1 cellular context compared by ENCODE assay signal in genomic region chr1:198157241-198157846, GRCh38.
TF ChIP-seq lines count a peak whose summit lies in the region.

No MANE protein-coding gene starts in this region.

TF ChIP-seq in HepG2, 621 proteins besides CTCF, POLR2A, EP300 and RAD21 (continued from another document and continues in another):
- 0 out of 2 replicates have a peak, but pooled peaks have one; percentile 2 for TF ChIP-seq ESRRA (CRISPR knock-in tag; IDR thresholded peaks at IDR 0.05; ENCODE audit: low read depth)
- TF ChIP-seq ZNF414 (CRISPR knock-in tag; IDR thresholded peaks at IDR 0.05): no peak
- TF ChIP-seq PPARG (CRISPR knock-in tag; conservative IDR thresholded peaks at IDR 0.05): no peak
- TF ChIP-seq ZNF230 (CRISPR knock-in tag; IDR thresholded peaks at IDR 0.05): 0 out of 2 replicates have a peak, but pooled peaks have one; percentile 44
- TF ChIP-seq ZBTB42 (CRISPR knock-in tag; IDR thresholded peaks at IDR 0.05): no peak; the same call in 1 of the 2 replicates
- no peak for TF ChIP-seq CCAR2 (optimal IDR thresholded peaks at IDR 0.05; ENCODE audit: low read depth, low read length)
- no peak for TF ChIP-seq ZBTB46 (CRISPR knock-in tag; IDR thresholded peaks at IDR 0.05; ENCODE audit: borderline replicate concordance)
- TF ChIP-seq ZSCAN22 (CRISPR knock-in tag; IDR thresholded peaks at IDR 0.05): no peak
- peak; percentile 54; the same call in 1 of the 2 replicates for TF ChIP-seq ZFP36L1 (CRISPR knock-in tag; IDR thresholded peaks at IDR 0.05)
- no peak for TF ChIP-seq KDM1A (CRISPR knock-in tag; IDR thresholded peaks at IDR 0.05)
- no peak for TF ChIP-seq MAX (IDR thresholded peaks at IDR 0.05)
- 0 out of 2 replicates have a peak, but pooled peaks have one; percentile 31 for TF ChIP-seq SNAPC4 (CRISPR knock-in tag; IDR thresholded peaks at IDR 0.05)
- no peak for TF ChIP-seq ZNF704 (CRISPR knock-in tag; IDR thresholded peaks at IDR 0.05; ENCODE audit: borderline replicate concordance)
- TF ChIP-seq RCOR2 (CRISPR knock-in tag; IDR thresholded peaks at IDR 0.05): no peak
- 0 out of 2 replicates have a peak, but pooled peaks have one; percentile 13 for TF ChIP-seq TOPORS (CRISPR knock-in tag; IDR thresholded peaks at IDR 0.05)
- TF ChIP-seq ZFX (CRISPR knock-in tag; IDR thresholded peaks at IDR 0.05; ENCODE audit: low read depth): peak; percentile 36
- TF ChIP-seq ARNTL (CRISPR knock-in tag; IDR thresholded peaks at IDR 0.05): no peak
- no peak for TF ChIP-seq BORCS8-MEF2B (CRISPR knock-in tag; IDR thresholded peaks at IDR 0.05)
- TF ChIP-seq SOX5 (CRISPR knock-in tag; IDR thresholded peaks at IDR 0.05; ENCODE audit: borderline replicate concordance): no peak
- TF ChIP-seq PAXIP1 (CRISPR knock-in tag; conservative IDR thresholded peaks at IDR 0.05): no peak
- no peak for TF ChIP-seq ZNF331 (CRISPR knock-in tag; IDR thresholded peaks at IDR 0.05)
- TF ChIP-seq REXO4 (CRISPR knock-in tag; IDR thresholded peaks at IDR 0.05; ENCODE audit: borderline replicate concordance): no peak; the same call in 1 of the 2 replicates
- no peak for TF ChIP-seq HNF4G (IDR thresholded peaks at IDR 0.05; ENCODE audit: borderline replicate concordance, low read depth, low read length)
- no peak for TF ChIP-seq HNF4G (CRISPR knock-in tag; IDR thresholded peaks at IDR 0.05; ENCODE audit: borderline replicate concordance, low read depth)
- TF ChIP-seq ZNF280D (CRISPR knock-in tag; IDR thresholded peaks at IDR 0.05): no peak
- no peak for TF ChIP-seq REST (IDR thresholded peaks at IDR 0.05; ENCODE audit: borderline replicate concordance in 1 of 2, low read depth in 1 of 2, low read length in 2 of 2)
- TF ChIP-seq ZNF746 (CRISPR knock-in tag; IDR thresholded peaks at IDR 0.05): no peak
- TF ChIP-seq ZNF335 (CRISPR knock-in tag; IDR thresholded peaks at IDR 0.05): no peak
- TF ChIP-seq PLRG1 (conservative IDR thresholded peaks at IDR 0.05): no peak
- 0 out of 2 replicates have a peak, but pooled peaks have one; percentile 10 for TF ChIP-seq ZBED4 (CRISPR knock-in tag; IDR thresholded peaks at IDR 0.05; ENCODE audit: borderline replicate concordance)
- no peak for TF ChIP-seq IRX3 (CRISPR knock-in tag; IDR thresholded peaks at IDR 0.05; ENCODE audit: borderline replicate concordance, low read depth)
- TF ChIP-seq NCOA5 (CRISPR knock-in tag; IDR thresholded peaks at IDR 0.05): no peak
- no peak for TF ChIP-seq CBX2 (IDR thresholded peaks at IDR 0.05; ENCODE audit: low read depth, low read length)
- no peak for TF ChIP-seq CBX2 (CRISPR knock-in tag; IDR thresholded peaks at IDR 0.05; ENCODE audit: low read depth)
